Comparison of ENCODE assay signal across 9 cellular contexts in genomic region chr3:172521837-172522726, GRCh38. TPM values are rescaled to one million over a fixed set of nuclear protein-coding genes. Genes with fewer than 3 reads are reported as not detected.
A peak's percentile ranks its signal among the peaks of the same experiment; 100 is the strongest.
DNase-seq lines count a peak whose midpoint lies in the region; ATAC-seq, FAIRE-seq and TF ChIP-seq lines count a peak whose summit lies in the region.
"Not testable (repeated sequence)": the region's sequence is repeated elsewhere in the genome, so short reads cannot be mapped to it uniquely, and the experiment has no call there.
"Had no signal": no experiment of that assay in that cellular context is flagged by ENCODE, and none has a peak within 500 bp of the region (broad histone marks: within the 10 kb centered on the region; RNA-seq: fewer than 3 reads in every experiment).

No MANE protein-coding gene starts in this region.

- TF ChIP-seq RAD21 in HepG2 (CRISPR knock-in tag; IDR thresholded peaks at IDR 0.05): not testable (repeated sequence)

- CTCF ChIA-PET in activated CD4-positive, alpha-beta T cell treated with anti-CD3 and anti-CD28 coated beads for 36 hours (lab: Charles Lee): interaction anchor here (1.5 to 4.5 kb wide), 4 partner anchors 10 to 73 kb away, joined by 4 to 27 read pairs (median 16); no protein-coding TSS in a partner anchor
- CTCF ChIA-PET in HepG2 (lab: Yijun Ruan, JAX; ENCODE audit: low intra/inter-chr PET ratio, low total read pairs): not testable (repeated sequence)

- H3K27me3 ChIP-seq in DOHH2 (ENCODE audit: control insufficient read depth, low read length); ascending aorta; HepG2 (ENCODE audit: control insufficient read depth in 1 of 2, insufficient read depth in 2 of 2, low read length in 2 of 2); psoas muscle (ENCODE audit: insufficient read depth in 3 of 3, low read length in 2 of 3); tibial nerve: not testable (repeated sequence)

- intact Hi-C loops in activated CD4-positive, alpha-beta T cell treated with anti-CD3 and anti-CD28 coated beads for 36 hours (cut with DNase I, micrococcal nuclease): loop anchor here (1.0 to 5.0 kb wide), 5 partner anchors 8 to 415 kb away; partner anchors contain the start of gene ECT2 (in 1 of the 2)
- intact Hi-C loops in ascending aorta (cut with DNase I); HepG2 (cut with micrococcal nuclease; ENCODE audit: unreplicated experiment); psoas muscle (cut with DNase I): not testable (repeated sequence)

- peak overlapping the region; percentile 63 for H3K9ac ChIP-seq in HepG2 (ENCODE audit: insufficient read depth, low read depth, low read length)

- H3K27ac Mint-ChIP-seq in activated CD4-positive, alpha-beta T cell treated with anti-CD3 and anti-CD28 coated beads for 36 hours: peak overlapping the region; percentile 96

- TF ChIP-seq CTCF in DOHH2 (IDR thresholded peaks at IDR 0.05; ENCODE audit: low read depth, low read length, poor library complexity, severe bottlenecking); ascending aorta (IDR thresholded peaks at IDR 0.05); epithelial cell of proximal tubule (conservative IDR thresholded peaks at IDR 0.05; ENCODE audit: low read depth, low read length); HepG2 (CRISPR knock-in tag; IDR thresholded peaks at IDR 0.05); psoas muscle (IDR thresholded peaks at IDR 0.05); tibial nerve (IDR thresholded peaks at IDR 0.05): not testable (repeated sequence)

- POLR2A ChIA-PET in activated CD4-positive, alpha-beta T cell treated with anti-CD3 and anti-CD28 coated beads for 36 hours (lab: Charles Lee): interaction anchor here (0.7 kb wide), 1 partner anchor 73 kb away, joined by 3 read pairs; no protein-coding TSS in a partner anchor
- POLR2A ChIA-PET in HepG2 (lab: Yijun Ruan, JAX): interaction anchor here (0.9 to 2.0 kb wide), 4 partner anchors 16 to 74 kb away, joined by 3 to 12 read pairs (median 6); no protein-coding TSS in a partner anchor

- H3K9me3 Mint-ChIP-seq in activated CD4-positive, alpha-beta T cell treated with anti-CD3 and anti-CD28 coated beads for 36 hours (ENCODE audit: low read depth): not testable (repeated sequence)

- not testable (repeated sequence) for H3K9me3 ChIP-seq in DOHH2 (ENCODE audit: control insufficient read depth, insufficient read depth, low read length); ascending aorta; HepG2 (ENCODE audit: low read length); psoas muscle; tibial nerve

- H3K4me2 ChIP-seq in DOHH2 (ENCODE audit: low read length): peak overlapping the region; percentile 94
- H3K4me2 ChIP-seq in HepG2 (ENCODE audit: low read depth, low read length): peak overlapping the region; percentile 94

- not testable (repeated sequence) for BruUV-seq in HepG2 (replicated peaks; lab: Mats Ljungman, UMichigan)

- H3F3A ChIP-seq in DOHH2 (ENCODE audit: control insufficient read depth, insufficient read depth): not testable (repeated sequence)

- not testable (repeated sequence) for H4K20me1 ChIP-seq in DOHH2 (ENCODE audit: control insufficient read depth, insufficient read depth, low read depth, low read length); HepG2 (ENCODE audit: insufficient read depth, low read length)

- peaks cover 57% of the 10 kb centered on the region for H3K4me1 Mint-ChIP-seq in activated CD4-positive, alpha-beta T cell treated with anti-CD3 and anti-CD28 coated beads for 36 hours

- H3K4me1 ChIP-seq in DOHH2 (ENCODE audit: control insufficient read depth, low read length) (peaks cover 24% of the 10 kb centered on the region), HepG2 (ENCODE audit: insufficient read depth, low read length) (peaks cover 51% of the 10 kb centered on the region), tibial nerve (peaks cover 0 to 58% (median 14%) of the 10 kb centered on the region in 4 donors)
- not testable (repeated sequence) for H3K4me1 ChIP-seq in ascending aorta, psoas muscle

- H3K4me3 ChIP-seq in DOHH2 (ENCODE audit: low read length) (peak overlapping the region; percentile 89), ascending aorta (peak overlapping the region; percentile 41 to 60), epithelial cell of proximal tubule (ENCODE audit: low read depth, low read length) (peak overlapping the region; percentile 67), HepG2 (replicated peaks in 1 of 3; ENCODE audit: insufficient read depth in 1 of 3, low read depth in 2 of 3, low read length in 3 of 3) (peak overlapping the region; percentile 64 to 74 (median 70)), psoas muscle (peak overlapping the region; percentile 68), tibial nerve (peak overlapping the region; percentile 30 to 60 (median 50))

- not testable (repeated sequence) for TF ChIP-seq EP300 in HepG2 (IDR thresholded peaks at IDR 0.05; ENCODE audit: low read depth in 2 of 2, low read length in 2 of 2); HepG2 (CRISPR knock-in tag; IDR thresholded peaks at IDR 0.05; ENCODE audit: borderline replicate concordance); tibial nerve (IDR thresholded peaks at IDR 0.05)

- peaks cover 14% of the 10 kb centered on the region for H3K36me3 Mint-ChIP-seq in activated CD4-positive, alpha-beta T cell treated with anti-CD3 and anti-CD28 coated beads for 36 hours (ENCODE audit: low read depth)

- H3K36me3 ChIP-seq in DOHH2 (ENCODE audit: control insufficient read depth, low read length); ascending aorta; HepG2 (replicated peaks in 1 of 2; ENCODE audit: control insufficient read depth in 1 of 2, insufficient read depth in 2 of 2, low read length in 2 of 2); psoas muscle (ENCODE audit: insufficient read depth in 1 of 2, low read depth in 1 of 2); tibial nerve: not testable (repeated sequence)

- not testable (repeated sequence) for ATAC-seq in activated CD4-positive, alpha-beta T cell treated with anti-CD3 and anti-CD28 coated beads for 36 hours; HepG2; psoas muscle

- in situ Hi-C loops in HepG2 (cut with HindIII; ENCODE audit: extremely low pct_ligation_motif_present, low pct_unique_long_range_greater_than_20kb): not testable (repeated sequence)

- H3K9me2 ChIP-seq in DOHH2 (replicated peaks; ENCODE audit: control insufficient read depth, low read length): not testable (repeated sequence)

- H3K27me3 Mint-ChIP-seq in activated CD4-positive, alpha-beta T cell treated with anti-CD3 and anti-CD28 coated beads for 36 hours: not testable (repeated sequence)

- peak overlapping the region; percentile 3 for H2AFZ ChIP-seq in HepG2 (ENCODE audit: low read length)

- not testable (repeated sequence) for FAIRE-seq in HepG2 (lab: Jason Lieb, UNC)

- not testable (repeated sequence) for TF ChIP-seq POLR2A in HepG2 (IDR thresholded peaks at IDR 0.05; ENCODE audit: insufficient read depth in 1 of 2, low read depth in 2 of 2, low read length in 2 of 2); tibial nerve (IDR thresholded peaks at IDR 0.05)

- peak overlapping the region; percentile 91 for H3K4me3 Mint-ChIP-seq in activated CD4-positive, alpha-beta T cell treated with anti-CD3 and anti-CD28 coated beads for 36 hours

- DNase-seq in NCI-H2081 treated with DMSO at 0.1 percent for 48 hours (lab: John Stamatoyannopoulos, UW): peak; percentile 52
- DNase-seq in activated CD4-positive, alpha-beta T cell treated with anti-CD3 and anti-CD28 coated beads for 36 hours: peak; percentile 35
- not testable (repeated sequence) for DNase-seq in ascending aorta (ENCODE audit: low spot score in 2 of 2); epithelial cell of proximal tubule (ENCODE audit: low read depth); HepG2 (ENCODE audit: low spot score); psoas muscle; tibial nerve (ENCODE audit: low spot score in 2 of 2)

- not testable (repeated sequence) for H3K79me2 ChIP-seq in DOHH2 (ENCODE audit: control insufficient read depth, low read length); HepG2 (ENCODE audit: insufficient read depth, low read length)

- WGBS in HepG2 (ENCODE audit: low lambda C conversion rate): 41% methylated on average over 6 of the region's 6 CpGs
- WGBS in psoas muscle, 3 donors: 62 to 67% (median 66%) methylated on average over 6 of the region's 6 CpGs
- WGBS in tibial nerve, 2 donors: 42 to 47% methylated on average over 6 of the region's 6 CpGs

- H3K27ac ChIP-seq in DOHH2 (ENCODE audit: low read depth, low read length): peak overlapping the region; percentile 71
- H3K27ac ChIP-seq in ascending aorta: not testable (repeated sequence)
- peak overlapping the region; percentile 80 for H3K27ac ChIP-seq in HepG2 (ENCODE audit: extremely low read length, insufficient read depth, low read length)
- peak overlapping the region; percentile 61 for H3K27ac ChIP-seq in psoas muscle
- peak overlapping the region in 3 of 4 donors; percentile 69 to 85 (median 83) for H3K27ac ChIP-seq in tibial nerve

RNA-seq across cellular contexts. Expression of gene TNFSF10, which starts 1.1 kb away (rescaled TPM):
- 10 to 100 TPM; 33.1 to 34.8 TPM for total RNA-seq in activated CD4-positive, alpha-beta T cell treated with anti-CD3 and anti-CD28 coated beads for 36 hours
- total RNA-seq in ascending aorta: 89.8 TPM
- 26.3 and 36.2 TPM in 2 replicates for total RNA-seq in epithelial cell of proximal tubule
- 5.3 and 8.4 TPM in 2 replicates for total RNA-seq in HepG2 (2016; rRNA removed; fragmentation: Illumina TruSeq; extraction: Trizol)
- total RNA-seq in HepG2 (2016; cell fraction: cytosol; rRNA removed; fragmentation: Illumina TruSeq; extraction: Trizol; ENCODE audit: low read depth): 1.4 and 1.9 TPM in 2 replicates
- total RNA-seq in HepG2 (2016; cell fraction: insoluble cytoplasmic fraction; rRNA removed; fragmentation: Illumina TruSeq; extraction: Trizol): 6.3 and 9.1 TPM in 2 replicates
- total RNA-seq in HepG2 (2016; cell fraction: membrane; rRNA removed; fragmentation: Illumina TruSeq; extraction: Trizol): 2.8 and 4.1 TPM in 2 replicates
- 6.0 and 7.6 TPM in 2 replicates for total RNA-seq in HepG2 (2016; cell fraction: nucleus; rRNA removed; fragmentation: Illumina TruSeq; extraction: Trizol)
- 9.9 and 20.3 TPM in 2 replicates for polyA plus RNA-seq in HepG2 (2011; rRNA removed)
- polyA plus RNA-seq in HepG2 (2011; cell fraction: cytosol; rRNA removed): 7.7 and 20.5 TPM in 2 replicates
- 1.8 and 3.8 TPM in 2 replicates for polyA plus RNA-seq in HepG2 (2011; cell fraction: nucleus; rRNA removed)
- 30.8 and 49.4 TPM in 2 replicates for polyA plus RNA-seq in HepG2 (2012)
- 1.2 and 1.3 TPM in 2 replicates for polyA plus RNA-seq in HepG2 (2016; cell fraction: cytosol; fragmentation: Illumina TruSeq; extraction: Trizol; ENCODE audit: low read depth)
- 5.5 and 5.7 TPM in 2 replicates for polyA plus RNA-seq in HepG2 (2016; cell fraction: insoluble cytoplasmic fraction; fragmentation: Illumina TruSeq; extraction: Trizol; ENCODE audit: low read depth)
- polyA plus RNA-seq in HepG2 (2016; cell fraction: membrane; fragmentation: Illumina TruSeq; extraction: Trizol; ENCODE audit: low read depth): 1.5 and 2.5 TPM in 2 replicates
- 9.4 and 10.5 TPM in 2 replicates for polyA plus RNA-seq in HepG2 (2016; cell fraction: nucleus; fragmentation: Illumina TruSeq; extraction: Trizol; ENCODE audit: insufficient read depth, low read depth)
- 1.5 and 11.8 TPM in 2 replicates for polyA minus RNA-seq in HepG2 (2011; rRNA and poly(A)+ RNA removed; ENCODE audit: low replicate concordance)
- 2.1 and 6.0 TPM in 2 replicates for polyA minus RNA-seq in HepG2 (2011; cell fraction: cytosol; rRNA and poly(A)+ RNA removed)
- 5.4 and 9.8 TPM in 2 replicates for polyA minus RNA-seq in HepG2 (2011; cell fraction: nucleus; rRNA and poly(A)+ RNA removed)
- total RNA-seq in psoas muscle: 10 to 100 TPM in 2 of 4 donors, 1 to 10 TPM in 2; 5.5 to 18.6 (median 9.2) TPM
- polyA plus RNA-seq in psoas muscle: 10 to 100 TPM in 2 of 3 donors, 1 to 10 TPM in 1; 9.8 to 17.6 (median 10.3) TPM
- total RNA-seq in tibial nerve: 10 to 100 TPM; 24.6 to 54.1 (median 37.3) TPM
- total RNA-seq: HT1080 had no signal
